Comparison of ENCODE assay signal across 8 cellular contexts in the genomic region with DNA sequence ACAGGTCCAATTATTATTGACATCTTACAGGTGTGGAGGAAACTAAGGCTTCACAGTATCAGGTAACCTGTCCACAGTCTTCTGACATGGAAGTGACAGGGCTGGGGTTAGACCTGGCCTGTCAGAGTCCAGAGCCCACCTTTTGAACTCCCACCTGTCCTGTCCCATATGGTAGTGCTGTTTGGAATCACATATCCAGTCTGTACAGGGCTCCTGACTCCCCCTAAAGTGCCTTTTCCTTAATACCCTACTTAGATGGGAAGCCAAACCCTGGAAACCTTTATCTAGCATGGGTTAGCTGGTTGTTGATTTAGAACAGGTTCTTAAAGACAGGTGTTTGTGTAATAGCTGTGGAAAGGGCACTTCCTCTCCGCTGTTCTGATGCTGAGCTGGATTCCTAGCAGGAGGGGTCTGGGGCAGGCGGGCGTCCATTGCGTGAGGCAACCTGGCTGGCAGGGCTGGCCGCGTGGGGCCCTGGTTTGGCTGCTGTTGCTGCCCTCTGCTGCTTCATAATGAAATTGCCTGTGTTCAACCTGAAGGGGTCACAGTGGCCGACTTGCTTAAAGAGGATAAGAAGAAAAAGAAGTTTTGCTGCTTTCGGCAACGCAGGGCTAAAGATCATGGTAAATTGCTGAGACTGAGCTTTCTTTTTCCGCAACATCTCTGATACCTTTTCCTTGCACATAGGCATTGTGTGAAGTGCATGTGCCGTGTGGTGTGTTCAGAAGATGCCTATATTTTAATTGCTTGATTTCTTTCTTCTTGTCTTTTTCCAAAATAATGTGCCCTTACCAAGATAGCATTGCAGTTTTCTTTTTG.
DNase-seq lines count a peak whose midpoint lies in the region; FAIRE-seq and TF ChIP-seq lines count a peak whose summit lies in the region.

No MANE protein-coding gene starts in this region.

- no peaks in the 10 kb centered on the region for H4K20me1 ChIP-seq in KMS-11 (ENCODE audit: insufficient read depth)

- FAIRE-seq in GM19239 (lab: Jason Lieb, UNC) = peak; percentile 91

- H3K36me3 Mint-ChIP-seq in type B pancreatic cell = no peaks in the 10 kb centered on the region

- H3K27me3 Mint-ChIP-seq in type B pancreatic cell = no peaks in the 10 kb centered on the region

- no peaks in the 10 kb centered on the region for H3K9me3 ChIP-seq in SJCRH30 (replicated peaks)
- no peaks in the 10 kb centered on the region for H3K9me3 ChIP-seq in ovary

- 8 to 11% (median 9%) methylated on average over 11 of the region's 11 CpGs for WGBS in ovary, 3 donors

- H3K4me1 ChIP-seq in KMS-11 (ENCODE audit: low read depth, poor library complexity, severe bottlenecking) (peaks cover 29% of the 10 kb centered on the region), SJCRH30 (no peaks in the 10 kb centered on the region), ovary (ENCODE audit: insufficient read depth) (no peaks in the 10 kb centered on the region)

- H3K36me3 ChIP-seq in KMS-11 (ENCODE audit: insufficient read depth) (no peaks in the 10 kb centered on the region), SJCRH30 (no peaks in the 10 kb centered on the region), ovary (no peaks in the 10 kb centered on the region)

- no peaks in the 10 kb centered on the region for H3K9me3 Mint-ChIP-seq in type B pancreatic cell

- TF ChIP-seq CTCF in KMS-11 (conservative IDR thresholded peaks at IDR 0.05; ENCODE audit: low read depth, low read length) (peak; percentile 72), ovary (IDR thresholded peaks at IDR 0.05) (peak; percentile 56 to 69 (median 67)), type B pancreatic cell (conservative IDR thresholded peaks at IDR 0.05) (peak; percentile 93)

- no peak for TF ChIP-seq EP300 in ovary (IDR thresholded peaks at IDR 0.05)

- H3K27ac Mint-ChIP-seq in type B pancreatic cell = peak overlapping the region; percentile 37

- H3K79me2 ChIP-seq in KMS-11 (ENCODE audit: insufficient read depth, low read depth) = no peaks in the 10 kb centered on the region

- DNase-seq in AG20443 (ENCODE audit: low spot score) (peak; percentile 89), GM19239 (ENCODE audit: insufficient read length, low spot score) (peak; percentile 65), SJCRH30 (peak; percentile 55 to 70), glomerular endothelial cell (ENCODE audit: extremely low read depth, low read depth, low spot score) (peak; percentile 16), ovary (peak; percentile 70 to 82 (median 72)), type B pancreatic cell (ENCODE audit: extremely low spot score, unreplicated experiment) (peak; percentile 86)
- DNase-seq in activated naive CD4-positive, alpha-beta T cell treated with Interleukin-2 at 50 U/mL for 16 hours = peak; percentile 61

- intact Hi-C loops in ovary (cut with DNase I) = loop anchor here (2.0 to 10.0 kb wide), 5 partner anchors 335 to 415 kb away; no protein-coding TSS in a partner anchor

- H3K4me2 ChIP-seq in KMS-11 = no peak overlapping the region

- H3K27ac ChIP-seq in KMS-11 (no peak overlapping the region), SJCRH30 (no peak overlapping the region), ovary (no peak overlapping the region)

- H3K27me3 ChIP-seq in KMS-11 (ENCODE audit: insufficient read depth, low read depth) = no peaks in the 10 kb centered on the region
- no peaks in the 10 kb centered on the region for H3K27me3 ChIP-seq in SJCRH30
- H3K27me3 ChIP-seq in ovary = no peaks in the 10 kb centered on the region

- H2AFZ ChIP-seq in KMS-11 (ENCODE audit: low read depth) = peak overlapping the region; percentile 81

- H3K4me1 Mint-ChIP-seq in type B pancreatic cell (ENCODE audit: unreplicated experiment) = peaks cover 24% of the 10 kb centered on the region

- H3K4me3 ChIP-seq in KMS-11 (IDR thresholded peaks at IDR 0.05; ENCODE audit: insufficient read depth, low read depth, low read length) = no peak overlapping the region
- no peak overlapping the region for H3K4me3 ChIP-seq in SJCRH30
- no peak overlapping the region for H3K4me3 ChIP-seq in ovary

- TF ChIP-seq POLR2A in ovary (IDR thresholded peaks at IDR 0.05) = no peak

- no peak overlapping the region for H3K9ac ChIP-seq in KMS-11

- no peak overlapping the region for H3K4me3 Mint-ChIP-seq in type B pancreatic cell

Comparison
In these comparisons a context has a peak if more than half of its experiments do, and no peak if none do; other contexts are left out.
1. DNase-seq: peak in every context shown above with its lines; median percentile 89 in AG20443; 86 in type B pancreatic cell; 72 in ovary; 65 in GM19239; 62 in SJCRH30; 61 in activated naive CD4-positive, alpha-beta T cell treated with Interleukin-2 at 50 U/mL for 16 hours; 16 in glomerular endothelial cell.